In genomic region chr17:69525920-69526841, GRCh38 we compare ENCODE assay signal across 8 cellular contexts.
DNase-seq lines count a peak whose midpoint lies in the region; ATAC-seq, FAIRE-seq and TF ChIP-seq lines count a peak whose summit lies in the region.

No MANE protein-coding gene starts in this region.

- H2AFZ ChIP-seq in GM12878 (ENCODE audit: control insufficient read depth, low read depth, low read length) = no peak overlapping the region

- no peak overlapping the region for H3K27ac ChIP-seq in GM12878 (ENCODE audit: control insufficient read depth, insufficient read depth)

- CTCF ChIA-PET in GM12878 (lab: Yijun Ruan, JAX) = interaction anchor here (0.6 to 10.3 kb wide), 25 partner anchors 9 to 1103 kb away, joined by 3 to 100 read pairs (median 7); no protein-coding TSS in a partner anchor

- no peak overlapping the region for H3K4me2 ChIP-seq in GM12878 (ENCODE audit: control insufficient read depth, insufficient read depth)

- no TSS peak for BruUV-seq in GM12878 (replicated peaks; lab: Mats Ljungman, UMichigan)

- TF ChIP-seq RAD21 in GM12878 (IDR thresholded peaks at IDR 0.05; ENCODE audit: insufficient read depth, low read depth, low read length) = peak; percentile 92

- TF ChIP-seq POLR2A in GM12878 (IDR thresholded peaks at IDR 0.05; ENCODE audit: low read depth, low read length) = no peak

- peaks cover 10% of the 10 kb centered on the region; the same call in 1 of the 2 replicates for H3K4me1 ChIP-seq in GM12878 (ENCODE audit: control insufficient read depth, insufficient read depth, low read length)

- no peak overlapping the region for H3K4me3 ChIP-seq in H7 (ENCODE audit: insufficient read depth, low read depth, low read length)
- no peak overlapping the region for H3K4me3 ChIP-seq in GM12878

- H3K27ac Mint-ChIP-seq in stimulated activated naive B cell treated with anti-CD40 and anti-IgM and Interleukin-4, amounts not matched to agents 10 μg/mL and 1 μg/mL and 100 μg/mL, for 72 hours = no peak overlapping the region
- H3K27ac Mint-ChIP-seq in T-helper 2 cell treated with Interferon-gamma antibody and Interleukin-4, amounts not matched to agents 5 μg/mL and 100 μg/mL, for 36 hours = no peak overlapping the region

- peaks cover 3% of the 10 kb centered on the region; the same call in 1 of the 3 replicates for H3K9me3 ChIP-seq in GM12878 (replicated peaks; ENCODE audit: control insufficient read depth, insufficient read depth, low read length)

- DNase-seq in DMS153 treated with DMSO at 0.1 percent for 48 hours (lab: John Stamatoyannopoulos, UW; ENCODE audit: unreplicated experiment) (peak; percentile 53), H7 (peak; percentile 42), NCI-H2227 (lab: John Stamatoyannopoulos, UW; ENCODE audit: unreplicated experiment) (peak; percentile 73), GM12878 (ENCODE audit: low read depth, low spot score) (no peak), iPS-NIHi11 (ENCODE audit: low spot score) (peak; percentile 56), ecto neural progenitor cell (ENCODE audit: low spot score) (no peak)
- DNase-seq in stimulated activated naive B cell treated with anti-CD40 and anti-IgM and Interleukin-4, amounts not matched to agents 10 μg/mL and 1 μg/mL and 100 μg/mL, for 72 hours = no peak
- no peak for DNase-seq in T-helper 2 cell treated with Interferon-gamma antibody and Interleukin-4, amounts not matched to agents 5 μg/mL and 100 μg/mL, for 36 hours (ENCODE audit: low spot score)

- H3K4me3 Mint-ChIP-seq in stimulated activated naive B cell treated with anti-CD40 and anti-IgM and Interleukin-4, amounts not matched to agents 10 μg/mL and 1 μg/mL and 100 μg/mL, for 72 hours = no peak overlapping the region
- no peak overlapping the region for H3K4me3 Mint-ChIP-seq in T-helper 2 cell treated with Interferon-gamma antibody and Interleukin-4, amounts not matched to agents 5 μg/mL and 100 μg/mL, for 36 hours

- H3K9ac ChIP-seq in GM12878 (ENCODE audit: control insufficient read depth, insufficient read depth, low read length) = no peak overlapping the region

- peak; percentile 81 for FAIRE-seq in GM12878 (lab: Jason Lieb, UNC)

- no peaks in the 10 kb centered on the region for H4K20me1 ChIP-seq in GM12878 (ENCODE audit: control insufficient read depth, insufficient read depth)

- H3K36me3 ChIP-seq in H7 (replicated peaks; ENCODE audit: control insufficient read depth, insufficient read depth, low read length) (peaks cover 6% of the 10 kb centered on the region), GM12878 (ENCODE audit: control insufficient read depth in 2 of 2, insufficient read depth in 2 of 2, low read length in 1 of 2) (peaks cover 1 to 38% of the 10 kb centered on the region in 2 experiments)

- peak; percentile 78 to 86 (median 80) for TF ChIP-seq CTCF in GM12878 (IDR thresholded peaks at IDR 0.05 in 2 of 3, conservative IDR thresholded peaks at IDR 0.05 in 1 of 3; ENCODE audit: control insufficient read depth in 2 of 3, extremely low read depth in 1 of 3, insufficient read depth in 1 of 3, low read depth in 3 of 3, low read length in 3 of 3)

- TF ChIP-seq EP300 in GM12878 (IDR thresholded peaks at IDR 0.05; ENCODE audit: borderline replicate concordance in 1 of 2, control insufficient read depth in 1 of 2, low read depth in 2 of 2, low read length in 2 of 2) = no peak

- SMC1A ChIA-PET in GM12878 (lab: Charles Lee; ENCODE audit: uncharacterized antibody, unreplicated experiment) = interaction anchor here (1.1 to 8.7 kb wide), 10 partner anchors 10 to 1101 kb away, joined by 3 to 50 read pairs (median 4); partner anchors contain the start of gene MAP2K6

- RAD21 ChIA-PET in GM12878 (lab: Charles Lee; ENCODE audit: unreplicated experiment) = interaction anchor here (0.8 to 1.0 kb wide), 3 partner anchors 81 to 1027 kb away, joined by 3 read pairs; no protein-coding TSS in a partner anchor

- peak; percentile 59 for ATAC-seq in GM12878
- ATAC-seq in stimulated activated naive B cell treated with anti-CD40 and anti-IgM and Interleukin-4, amounts not matched to agents 10 μg/mL and 1 μg/mL and 100 μg/mL, for 72 hours (replicated peaks) = peak; percentile 51 to 55

- H3K9me3 Mint-ChIP-seq in stimulated activated naive B cell treated with anti-CD40 and anti-IgM and Interleukin-4, amounts not matched to agents 10 μg/mL and 1 μg/mL and 100 μg/mL, for 72 hours = peaks cover 0 to 3% of the 10 kb centered on the region in 2 donors
- H3K9me3 Mint-ChIP-seq in T-helper 2 cell treated with Interferon-gamma antibody and Interleukin-4, amounts not matched to agents 5 μg/mL and 100 μg/mL, for 36 hours = no peaks in the 10 kb centered on the region

- H3K4me1 Mint-ChIP-seq in stimulated activated naive B cell treated with anti-CD40 and anti-IgM and Interleukin-4, amounts not matched to agents 10 μg/mL and 1 μg/mL and 100 μg/mL, for 72 hours = peaks cover 8 to 15% of the 10 kb centered on the region in 2 donors
- H3K4me1 Mint-ChIP-seq in T-helper 2 cell treated with Interferon-gamma antibody and Interleukin-4, amounts not matched to agents 5 μg/mL and 100 μg/mL, for 36 hours (ENCODE audit: low read depth) = no peaks in the 10 kb centered on the region

- 13% methylated on average over 9 of the region's 9 CpGs for WGBS in GM12878 (ENCODE audit: insufficient coverage, insufficient replicate concordance, low lambda C conversion rate, missing lambda C conversion rate)

- POLR2A ChIA-PET in GM12878 (lab: Charles Lee) = no interaction called here

- no peaks in the 10 kb centered on the region for H3K27me3 ChIP-seq in H7 (ENCODE audit: control insufficient read depth, insufficient read depth, low read length)
- no peaks in the 10 kb centered on the region for H3K27me3 ChIP-seq in GM12878 (replicated peaks in 1 of 2; ENCODE audit: control insufficient read depth in 2 of 2, insufficient read depth in 2 of 2, low read length in 1 of 2)

- peaks cover 0 to 4% of the 10 kb centered on the region in 2 donors for H3K27me3 Mint-ChIP-seq in stimulated activated naive B cell treated with anti-CD40 and anti-IgM and Interleukin-4, amounts not matched to agents 10 μg/mL and 1 μg/mL and 100 μg/mL, for 72 hours
- H3K27me3 Mint-ChIP-seq in T-helper 2 cell treated with Interferon-gamma antibody and Interleukin-4, amounts not matched to agents 5 μg/mL and 100 μg/mL, for 36 hours (ENCODE audit: low read depth) = no peaks in the 10 kb centered on the region

- H3K79me2 ChIP-seq in GM12878 (ENCODE audit: control insufficient read depth, insufficient read depth, low read length) = no peaks in the 10 kb centered on the region

- peaks cover 6 to 34% of the 10 kb centered on the region in 2 donors for H3K36me3 Mint-ChIP-seq in stimulated activated naive B cell treated with anti-CD40 and anti-IgM and Interleukin-4, amounts not matched to agents 10 μg/mL and 1 μg/mL and 100 μg/mL, for 72 hours
- peaks cover 4% of the 10 kb centered on the region for H3K36me3 Mint-ChIP-seq in T-helper 2 cell treated with Interferon-gamma antibody and Interleukin-4, amounts not matched to agents 5 μg/mL and 100 μg/mL, for 36 hours (ENCODE audit: low read depth)

- intact Hi-C loops in GM12878 (cut with micrococcal nuclease; ENCODE audit: unreplicated experiment) = loop anchor here (5.0 to 10.0 kb wide), 2 partner anchors 751 to 1026 kb away; no protein-coding TSS in a partner anchor

- in situ Hi-C loops in GM12878 (cut with MboI) = no loop called here

TF ChIP-seq in GM12878, 131 proteins besides CTCF, POLR2A, EP300 and RAD21 (continues in another document):
- TF ChIP-seq TCF12 (IDR thresholded peaks at IDR 0.05; ENCODE audit: low read depth, low read length) = no peak
- 0 out of 2 replicates have a peak, but pooled peaks have one; percentile 25 for TF ChIP-seq FOXM1 (IDR thresholded peaks at IDR 0.05; ENCODE audit: low read depth, low read length)
- TF ChIP-seq, protein P1, sequence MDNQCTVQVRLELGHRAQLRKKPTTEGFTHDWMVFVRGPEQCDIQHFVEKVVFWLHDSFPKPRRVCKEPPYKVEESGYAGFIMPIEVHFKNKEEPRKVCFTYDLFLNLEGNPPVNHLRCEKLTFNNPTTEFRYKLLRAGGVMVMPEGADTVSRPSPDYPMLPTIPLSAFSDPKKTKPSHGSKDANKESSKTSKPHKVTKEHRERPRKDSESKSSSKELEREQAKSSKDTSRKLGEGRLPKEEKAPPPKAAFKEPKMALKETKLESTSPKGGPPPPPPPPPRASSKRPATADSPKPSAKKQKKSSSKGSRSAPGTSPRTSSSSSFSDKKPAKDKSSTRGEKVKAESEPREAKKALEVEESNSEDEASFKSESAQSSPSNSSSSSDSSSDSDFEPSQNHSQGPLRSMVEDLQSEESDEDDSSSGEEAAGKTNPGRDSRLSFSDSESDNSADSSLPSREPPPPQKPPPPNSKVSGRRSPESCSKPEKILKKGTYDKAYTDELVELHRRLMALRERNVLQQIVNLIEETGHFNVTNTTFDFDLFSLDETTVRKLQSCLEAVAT (IDR thresholded peaks at IDR 0.05) = no peak
- TF ChIP-seq IRF3 (IDR thresholded peaks at IDR 0.05) = no peak
- TF ChIP-seq NR2F1 (conservative IDR thresholded peaks at IDR 0.05) = no peak
- TF ChIP-seq, protein P2, sequence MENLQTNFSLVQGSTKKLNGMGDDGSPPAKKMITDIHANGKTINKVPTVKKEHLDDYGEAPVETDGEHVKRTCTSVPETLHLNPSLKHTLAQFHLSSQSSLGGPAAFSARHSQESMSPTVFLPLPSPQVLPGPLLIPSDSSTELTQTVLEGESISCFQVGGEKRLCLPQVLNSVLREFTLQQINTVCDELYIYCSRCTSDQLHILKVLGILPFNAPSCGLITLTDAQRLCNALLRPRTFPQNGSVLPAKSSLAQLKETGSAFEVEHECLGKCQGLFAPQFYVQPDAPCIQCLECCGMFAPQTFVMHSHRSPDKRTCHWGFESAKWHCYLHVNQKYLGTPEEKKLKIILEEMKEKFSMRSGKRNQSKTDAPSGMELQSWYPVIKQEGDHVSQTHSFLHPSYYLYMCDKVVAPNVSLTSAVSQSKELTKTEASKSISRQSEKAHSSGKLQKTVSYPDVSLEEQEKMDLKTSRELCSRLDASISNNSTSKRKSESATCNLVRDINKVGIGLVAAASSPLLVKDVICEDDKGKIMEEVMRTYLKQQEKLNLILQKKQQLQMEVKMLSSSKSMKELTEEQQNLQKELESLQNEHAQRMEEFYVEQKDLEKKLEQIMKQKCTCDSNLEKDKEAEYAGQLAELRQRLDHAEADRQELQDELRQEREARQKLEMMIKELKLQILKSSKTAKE (IDR thresholded peaks at IDR 0.05; ENCODE audit: low read depth, poor library complexity, severe bottlenecking) = no peak
- no peak for TF ChIP-seq ZZZ3 (IDR thresholded peaks at IDR 0.05; ENCODE audit: control insufficient read depth, insufficient read length, low read depth)
- no peak for TF ChIP-seq RCOR1 (conservative IDR thresholded peaks at IDR 0.05; ENCODE audit: low read depth, low read length)

Comparison
In these comparisons a context has a peak if more than half of its experiments do, and no peak if none do; other contexts are left out.
1. DNase-seq: peak in DMS153 treated with DMSO at 0.1 percent for 48 hours (single experiment), H7 (single experiment), NCI-H2227 (single experiment) and iPS-NIHi11 (single experiment); none in GM12878 (single experiment), stimulated activated naive B cell treated with anti-CD40 and anti-IgM and Interleukin-4, amounts not matched to agents 10 μg/mL and 1 μg/mL and 100 μg/mL, for 72 hours (single experiment), T-helper 2 cell treated with Interferon-gamma antibody and Interleukin-4, amounts not matched to agents 5 μg/mL and 100 μg/mL, for 36 hours (single experiment) and ecto neural progenitor cell (single experiment).